Comparison of ENCODE assay signal across 25 cellular contexts in the genomic region with DNA sequence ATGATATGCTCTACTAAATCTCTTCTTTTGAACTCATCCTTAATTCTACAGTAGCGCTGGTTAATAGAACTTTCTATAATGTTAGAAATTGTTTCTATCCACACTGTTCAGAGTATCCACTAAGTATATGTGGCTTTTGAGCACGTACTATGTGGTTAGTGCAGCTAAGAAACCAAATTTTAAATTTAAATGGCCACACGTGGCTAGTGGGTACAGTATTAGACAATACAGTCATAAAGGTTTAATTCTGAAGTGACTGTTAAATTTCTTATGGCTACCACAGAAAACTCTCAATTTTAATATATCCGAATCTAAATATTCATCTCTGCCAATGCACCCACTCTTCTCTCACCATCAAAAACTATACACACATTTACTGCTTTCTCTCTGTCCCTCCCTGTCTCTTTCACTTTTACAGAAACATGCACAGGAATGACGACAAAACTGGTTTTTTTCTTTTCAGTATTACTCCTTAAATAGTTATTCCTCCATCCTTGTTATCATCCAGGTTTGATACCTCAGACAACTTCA.
"Had no signal": no experiment of that assay in that cellular context is flagged by ENCODE, and none has a peak within 500 bp of the region (broad histone marks: within the 10 kb centered on the region; RNA-seq: fewer than 3 reads in every experiment).

No MANE protein-coding gene starts in this region.

- H3K36me3 ChIP-seq: adrenal gland, Peyer's patch, SJCRH30, WERI-Rb-1 had no signal

- H3K9me3 ChIP-seq: adrenal gland, Peyer's patch, SJCRH30, SK-N-SH had no signal

- H3K27me3 ChIP-seq: adrenal gland, Peyer's patch, SJCRH30 had no signal

- DNase-seq: activated CD4-positive, alpha-beta memory T cell treated with anti-CD3 and anti-CD28 coated beads, Interleukin-2, amount 10 ng/mL, durations not matched to agents 7 days and 5 days; activated CD4-positive, alpha-beta T cell treated with anti-CD3 and anti-CD28 coated beads for 36 hours; activated CD4-positive, alpha-beta T cell treated with anti-CD3 and anti-CD28 coated beads, Interleukin-2, amount 50 U/mL, for 1 hour; activated naive CD4-positive, alpha-beta T cell treated with anti-CD3 and anti-CD28 coated beads, Interleukin-2, amount 50 U/mL, for 16 hours; activated naive CD8-positive, alpha-beta T cell treated with anti-CD3 and anti-CD28 coated beads, Interleukin-2, amount 10 ng/mL, durations not matched to agents 7 days and 5 days; activated T-cell treated with anti-CD3 and anti-CD28 coated beads for 4 hours; adrenal gland; anterior cingulate cortex; cerebellar nuclear complex; NCI-H1048; NCI-H1930; NCI-H2171; NCI-H345; NCI-H510A; NCI-H526 treated with DMSO at 0.1 percent for 48 hours; NCI-H82; NK-92 treated with Interleukin-12 subunit alpha and Interleukin-12 subunit beta, amount 100 ng/mL, for 24 hours; Peyer's patch; Right ventricle myocardium superior; SJCRH30; SK-N-SH; T-helper 1 cell; WERI-Rb-1 had no signal

- H3K4me3 ChIP-seq: adrenal gland, Peyer's patch, SJCRH30 had no signal

- H3K4me2 ChIP-seq: SK-N-SH had no signal

- H3K27ac ChIP-seq: adrenal gland, Peyer's patch, RWPE1, SJCRH30, WERI-Rb-1 had no signal

- H3K4me1 ChIP-seq: adrenal gland, Peyer's patch, SJCRH30 had no signal

- ATAC-seq: activated CD4-positive, alpha-beta T cell treated with anti-CD3 and anti-CD28 coated beads for 36 hours had no signal

- H3K9ac ChIP-seq: SK-N-SH had no signal

- FAIRE-seq: colon had no signal
